22 cellular contexts compared by ENCODE assay signal in genomic region chr5:103235891-103236290, GRCh38. TPM values are rescaled to one million over a fixed set of nuclear protein-coding genes. Genes with fewer than 3 reads are reported as not detected.
A peak's percentile ranks its signal among the peaks of the same experiment; 100 is the strongest.
DNase-seq lines count a peak whose midpoint lies in the region; ATAC-seq, FAIRE-seq and TF ChIP-seq lines count a peak whose summit lies in the region.
"Had no signal": no experiment of that assay in that cellular context is flagged by ENCODE, and none has a peak within 500 bp of the region (broad histone marks: within the 10 kb centered on the region; RNA-seq: fewer than 3 reads in every experiment).

No MANE protein-coding gene starts in this region.

- H3K4me3 ChIP-seq in SK-N-SH (ENCODE audit: low read depth in 2 of 2, low read length in 1 of 2): no peak overlapping the region
- no peak overlapping the region for H3K4me3 ChIP-seq in HCT116 (replicated peaks in 1 of 2; ENCODE audit: low read depth in 1 of 2, low read length in 2 of 2)
- no peak overlapping the region for H3K4me3 ChIP-seq in trophoblast cell (ENCODE audit: low read depth, low read length)
- H3K4me3 ChIP-seq: A549; BLaER1 treated with 17β-estradiol and CSF1 and Interleukin-3, amounts not matched to agents 10 nM and 100 nM had no signal

- H3K4ac ChIP-seq in trophoblast cell (ENCODE audit: low read depth, low read length): no peak overlapping the region

- peaks cover 26% of the 10 kb centered on the region for H3K4me1 Mint-ChIP-seq in HFFc6 (ENCODE audit: low read depth)
- H3K4me1 Mint-ChIP-seq: B cell had no signal

- BruUV-seq in HCT116 (replicated peaks; lab: Mats Ljungman, UMichigan): no TSS peak

- H3F3A ChIP-seq in SK-N-SH (replicated peaks; ENCODE audit: insufficient read depth): no peaks in the 10 kb centered on the region

- H3K18ac ChIP-seq in trophoblast cell (ENCODE audit: low read length): no peak overlapping the region

- CTCF ChIA-PET in SK-N-SH (lab: Yijun Ruan, JAX): interaction anchor here (1.9 kb wide), 1 partner anchor 240 kb away, joined by 4 read pairs; no protein-coding TSS in a partner anchor
- CTCF ChIA-PET in HCT116 (lab: Charles Lee): no interaction called here

- POLR2A ChIA-PET in SK-N-SH (lab: Yijun Ruan, JAX): no interaction called here
- POLR2A ChIA-PET in HCT116 (lab: Charles Lee): no interaction called here

- H3K79me2 ChIP-seq in SK-N-SH (ENCODE audit: insufficient read depth): no peaks in the 10 kb centered on the region
- no peaks in the 10 kb centered on the region for H3K79me2 ChIP-seq in HCT116 (ENCODE audit: insufficient read depth, low read length)
- H3K79me2 ChIP-seq in trophoblast cell (ENCODE audit: control insufficient read depth, insufficient read depth, low read length, poor library complexity): no peaks in the 10 kb centered on the region

- H3K14ac ChIP-seq in trophoblast cell (ENCODE audit: low read length): no peak overlapping the region

- no peak overlapping the region for H3K27ac Mint-ChIP-seq in HFFc6
- H3K27ac Mint-ChIP-seq: B cell; CD4-positive, alpha-beta T cell; CD8-positive, alpha-beta T cell had no signal

- H3K4me3 Mint-ChIP-seq in HFFc6: no peak overlapping the region
- H3K4me3 Mint-ChIP-seq: B cell; CD4-positive, alpha-beta T cell; CD8-positive, alpha-beta T cell had no signal

- H3K9ac ChIP-seq in SK-N-SH (no peak overlapping the region), HCT116 (ENCODE audit: low read length) (no peak overlapping the region), trophoblast cell (ENCODE audit: low read length) (no peak overlapping the region)
- H3K9ac ChIP-seq: BLaER1 treated with 17β-estradiol and CSF1 and Interleukin-3, amounts not matched to agents 10 nM and 100 nM had no signal

- peaks cover 18% of the 10 kb centered on the region for H3K36me3 Mint-ChIP-seq in HFFc6 (ENCODE audit: low read depth)
- H3K36me3 Mint-ChIP-seq: CD8-positive, alpha-beta T cell had no signal

- H4K12ac ChIP-seq in trophoblast cell (ENCODE audit: low read depth, low read length): no peak overlapping the region

- H3K23ac ChIP-seq in trophoblast cell (ENCODE audit: low read length): no peak overlapping the region

- H2AK5ac ChIP-seq in trophoblast cell (ENCODE audit: low read length): no peak overlapping the region

- peak overlapping the region; percentile 40; the same call in 1 of the 2 replicates for H2AFZ ChIP-seq in SK-N-SH (ENCODE audit: low read depth)
- H2AFZ ChIP-seq in HCT116 (ENCODE audit: low read depth, low read length, poor library complexity, severe bottlenecking): peak overlapping the region; percentile 6
- H2AFZ ChIP-seq in trophoblast cell (ENCODE audit: insufficient read depth, low read length, poor library complexity): no peak overlapping the region

- FAIRE-seq in colon (lab: Jason Lieb, UNC): peak; percentile 41
- FAIRE-seq: A549, D721Med, GM19239 had no signal

- RAD21 ChIA-PET in HCT116 (lab: Charles Lee; ENCODE audit: low non-redundant PET in 1 of 2, low total read pairs in 2 of 2, uncharacterized antibody in 2 of 2, unreplicated experiment in 2 of 2): no interaction called here

- H3K9me2 ChIP-seq in SK-N-SH (no peaks in the 10 kb centered on the region), HCT116 (ENCODE audit: insufficient read depth) (no peaks in the 10 kb centered on the region)

- H3K27me3 ChIP-seq in SK-N-SH (ENCODE audit: insufficient read depth): no peaks in the 10 kb centered on the region
- H3K27me3 ChIP-seq in HCT116 (ENCODE audit: insufficient read depth, low read length): no peaks in the 10 kb centered on the region
- no peaks in the 10 kb centered on the region for H3K27me3 ChIP-seq in trophoblast cell (ENCODE audit: insufficient read depth, low read length)
- H3K27me3 ChIP-seq: BLaER1 treated with 17β-estradiol and CSF1 and Interleukin-3, amounts not matched to agents 10 nM and 100 nM had no signal

- no peak overlapping the region for H4K91ac ChIP-seq in trophoblast cell (ENCODE audit: low read depth, low read length)

- no peak for TF ChIP-seq POLR2A in HCT116 (IDR thresholded peaks at IDR 0.05; ENCODE audit: borderline replicate concordance, extremely low read depth, insufficient read depth, insufficient read length)

- H2BK5ac ChIP-seq in trophoblast cell (ENCODE audit: low read depth, low read length, poor library complexity): no peak overlapping the region

- intact Hi-C loops in HCT116 (cut with micrococcal nuclease): no loop called here

- H3K4me1 ChIP-seq in SK-N-SH (ENCODE audit: control insufficient read depth in 1 of 2, insufficient read depth in 2 of 2, low read depth in 1 of 2, low read length in 1 of 2) (no peaks in the 10 kb centered on the region; a peak in 1 of 4 replicates), HCT116 (ENCODE audit: control insufficient read depth in 1 of 2, insufficient read depth in 2 of 2, low read length in 2 of 2) (no peaks in the 10 kb centered on the region), trophoblast cell (ENCODE audit: control insufficient read depth in 1 of 2, insufficient read depth in 2 of 2, low read length in 2 of 2) (peaks cover 0 to 2% of the 10 kb centered on the region in 2 experiments)
- H3K4me1 ChIP-seq: A549; BLaER1 treated with 17β-estradiol and CSF1 and Interleukin-3, amounts not matched to agents 10 nM and 100 nM; Caco-2 had no signal

- H3K4me2 ChIP-seq in SK-N-SH (no peak overlapping the region), HCT116 (ENCODE audit: low read length) (no peak overlapping the region), trophoblast cell (ENCODE audit: low read length) (no peak overlapping the region)
- H3K4me2 ChIP-seq: A549; BLaER1 treated with 17β-estradiol and CSF1 and Interleukin-3, amounts not matched to agents 10 nM and 100 nM had no signal

- no peak for ATAC-seq in SK-N-SH treated with all-trans-retinoic acid at 6 μM for 48 hours
- no peak for ATAC-seq in HCT116
- ATAC-seq: A549; CD8-positive, alpha-beta T cell had no signal

- no peaks in the 10 kb centered on the region for H4K20me1 ChIP-seq in SK-N-SH (ENCODE audit: insufficient read depth)
- H4K20me1 ChIP-seq in HCT116 (ENCODE audit: insufficient read depth): no peaks in the 10 kb centered on the region
- H4K20me1 ChIP-seq: BLaER1 treated with 17β-estradiol and CSF1 and Interleukin-3, amounts not matched to agents 10 nM and 100 nM had no signal

- DNase-seq in SK-N-SH (no peak), HCT116 (ENCODE audit: low read depth, low spot score) (no peak), trophoblast cell (peak; percentile 62 to 82), NCI-H82 treated with DMSO at 0.1 percent for 48 hours (lab: John Stamatoyannopoulos, UW; ENCODE audit: unreplicated experiment) (no peak), T1000 (lab: John Stamatoyannopoulos, UW) (no peak), HFFc6 (no peak)
- DNase-seq: AML-193; Caco-2; Calu3; CD4-positive, alpha-beta T cell; CD8-positive, alpha-beta T cell; DMS79 treated with DMSO at 0.1 percent for 48 hours; GF-D8 had no signal

- WGBS in SK-N-SH (ENCODE audit: low lambda C conversion rate): 3% methylated on average over 1 of the region's 1 CpG
- no CpG with 5 or more reads among the region's 1 CpG for WGBS in trophoblast cell (ENCODE audit: extremely low coverage, insufficient coverage, insufficient read length)

- no peak overlapping the region for H3K27ac ChIP-seq in SK-N-SH (ENCODE audit: low read depth in 2 of 2, low read length in 1 of 2)
- no peak overlapping the region for H3K27ac ChIP-seq in HCT116 (ENCODE audit: low read depth, low read length)
- no peak overlapping the region for H3K27ac ChIP-seq in trophoblast cell (ENCODE audit: low read depth, low read length)
- H3K27ac ChIP-seq: 22Rv1; A549; BLaER1 treated with 17β-estradiol and CSF1 and Interleukin-3, amounts not matched to agents 10 nM and 100 nM; C4-2B had no signal

- TF ChIP-seq CTCF in SK-N-SH (IDR thresholded peaks at IDR 0.05): no peak
- no peak for TF ChIP-seq CTCF in HCT116 (IDR thresholded peaks at IDR 0.05 in 2 of 3, conservative IDR thresholded peaks at IDR 0.05 in 1 of 3; ENCODE audit: borderline replicate concordance in 1 of 3, insufficient read depth in 1 of 3, low read depth in 2 of 3, low read length in 2 of 3)
- no peak for TF ChIP-seq CTCF in HFFc6 (IDR thresholded peaks at IDR 0.05)

- H2BK12ac ChIP-seq in trophoblast cell (ENCODE audit: low read length): no peak overlapping the region

- no peak overlapping the region for H4K8ac ChIP-seq in trophoblast cell (ENCODE audit: low read depth, low read length)

- no peaks in the 10 kb centered on the region for H3K27me3 Mint-ChIP-seq in HFFc6 (ENCODE audit: insufficient read depth)

- H3K36me3 ChIP-seq in SK-N-SH (replicated peaks in 1 of 2; ENCODE audit: control insufficient read depth in 1 of 2, insufficient read depth in 2 of 2, low read length in 1 of 2) (peaks cover 0 to 3% of the 10 kb centered on the region in 2 experiments), HCT116 (ENCODE audit: control insufficient read depth in 1 of 2, insufficient read depth in 2 of 2, low read length in 2 of 2) (no peaks in the 10 kb centered on the region), trophoblast cell (ENCODE audit: control insufficient read depth in 1 of 2, insufficient read depth in 2 of 2, low read length in 2 of 2) (no peaks in the 10 kb centered on the region)
- H3K36me3 ChIP-seq: BLaER1 treated with 17β-estradiol and CSF1 and Interleukin-3, amounts not matched to agents 10 nM and 100 nM had no signal

- TF ChIP-seq RAD21 in SK-N-SH (IDR thresholded peaks at IDR 0.05; ENCODE audit: low read length) (no peak), HCT116 (IDR thresholded peaks at IDR 0.05; ENCODE audit: low read depth) (no peak)

- peaks cover 2% of the 10 kb centered on the region for H3K79me1 ChIP-seq in trophoblast cell (ENCODE audit: low read length)

- peaks cover 6% of the 10 kb centered on the region for H3K9me3 Mint-ChIP-seq in HFFc6

- no peak for TF ChIP-seq EP300 in SK-N-SH (IDR thresholded peaks at IDR 0.05; ENCODE audit: borderline replicate concordance in 1 of 2, low read depth in 1 of 2, low read length in 1 of 2)

- no peak overlapping the region for H2BK120ac ChIP-seq in trophoblast cell (ENCODE audit: insufficient read depth, low read length, poor library complexity)

- H3K9me3 ChIP-seq in SK-N-SH (0 out of 2 replicates have a peak, but pooled peaks cover 8% of the 10 kb centered on the region), HCT116 (ENCODE audit: control insufficient read depth in 1 of 2, insufficient read depth in 1 of 2, low read depth in 1 of 2, low read length in 2 of 2) (0 out of 4 replicates have a peak, but pooled peaks cover 0 to 3% of the 10 kb centered on the region in 2 experiments), trophoblast cell (ENCODE audit: insufficient read depth, low read depth, low read length) (no peaks in the 10 kb centered on the region)

TF ChIP-seq in SK-N-SH, 30 proteins besides CTCF, POLR2A, EP300 and RAD21 (continues in another document):
- TF ChIP-seq SMC3 (IDR thresholded peaks at IDR 0.05; ENCODE audit: low read depth, low read length): no peak

TF ChIP-seq in SK-N-SH treated with all-trans-retinoic acid at 6 μM for 48 hours, 23 proteins besides CTCF, POLR2A, EP300 and RAD21 (continues in another document):
- TF ChIP-seq ZNF8 (CRISPR knock-in tag; IDR thresholded peaks at IDR 0.05): no peak

RNA-seq across cellular contexts. Expression of gene MACIR, which starts 22.7 kb away (rescaled TPM):
- 24.7 and 36.3 TPM in 2 replicates for polyA plus RNA-seq in SK-N-SH (2012; rRNA removed)
- 32.8 and 34.4 TPM in 2 replicates for polyA plus RNA-seq in SK-N-SH (2012; cell fraction: cytosol; rRNA removed)
- polyA plus RNA-seq in SK-N-SH (2012; cell fraction: nucleus; rRNA removed): 33.6 and 38.3 TPM in 2 replicates
- 10.4 TPM for total RNA-seq in HCT116 (2021; ENCODE audit: unreplicated experiment)
- 4.6 and 5.4 TPM in 2 replicates for polyA plus RNA-seq in HCT116 (2012)
- polyA plus RNA-seq in trophoblast cell (2013): 81.5 and 86.2 TPM in 2 replicates
- 100 to 1,000 TPM in 3 of 6 experiments, 10 to 100 TPM in 3; 80.7 to 110 (median 97.9) TPM for total RNA-seq in HFFc6 (2021; fragmentation: NEBNext Ultra II Directional; extraction: Animal tissue kit (Norgen Biotek cat#: 25700))

Comparison
In these comparisons a context has a peak if more than half of its experiments do, and no peak if none do; other contexts are left out.
1. DNase-seq: peak in trophoblast cell (2 of 2); none in SK-N-SH (single experiment), HCT116 (single experiment), NCI-H82 treated with DMSO at 0.1 percent for 48 hours (single experiment), T1000 (single experiment) and HFFc6 (single experiment).